15 cellular contexts compared by ENCODE assay signal in the genomic region with DNA sequence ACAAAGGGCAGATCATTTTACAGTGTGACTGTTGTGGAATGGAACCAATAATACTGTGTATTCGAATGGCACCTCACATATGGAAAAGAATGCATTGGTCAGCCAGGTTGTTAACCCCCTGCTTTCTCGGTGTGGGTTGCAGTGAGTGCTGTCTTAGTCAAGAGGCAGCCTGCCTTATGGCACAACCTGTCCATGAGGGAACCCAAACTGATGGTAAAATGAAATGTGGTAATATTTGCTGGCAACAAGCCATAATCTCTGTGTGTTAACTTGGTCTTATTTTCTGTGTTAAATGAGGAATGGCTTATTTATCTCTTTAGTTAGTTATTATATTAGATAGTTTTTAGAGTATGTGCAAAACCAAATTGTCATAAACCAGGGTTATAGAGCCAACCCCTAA.
"Had no signal": no experiment of that assay in that cellular context is flagged by ENCODE, and none has a peak within 500 bp of the region (broad histone marks: within the 10 kb centered on the region; RNA-seq: fewer than 3 reads in every experiment).

No MANE protein-coding gene starts in this region.

- H3K4me1 ChIP-seq: foreskin keratinocyte, right lobe of liver had no signal

- ATAC-seq: activated CD8-positive, alpha-beta T cell treated with anti-CD3 and anti-CD28 coated beads for 36 hours; activated T-cell treated with anti-CD3 and anti-CD28 coated beads, Interleukin-2, amount 50 U/mL, for 4 hours; foreskin keratinocyte; right lobe of liver; stimulated activated naive CD8-positive, alpha-beta T cell treated with anti-CD3 and anti-CD28 coated beads, Interleukin-15, amount 100 ng/mL, for 72 hours; T-helper 17 cell; WTC11 had no signal

- H3K27ac ChIP-seq: coronary artery, foreskin keratinocyte, right lobe of liver had no signal

- H3K4me3 ChIP-seq: coronary artery, right lobe of liver had no signal

- H3K9me3 ChIP-seq: right lobe of liver had no signal

- DNase-seq: activated CD4-positive, alpha-beta T cell treated with anti-CD3 and anti-CD28 coated beads for 48 hours; activated CD8-positive, alpha-beta T cell treated with anti-CD3 and anti-CD28 coated beads for 36 hours; activated effector memory CD4-positive, alpha-beta T cell treated with anti-CD3 and anti-CD28 coated beads, Interleukin-2, amount 50 U/mL, for 16 hours; activated T-cell treated with anti-CD3 and anti-CD28 coated beads, Interleukin-2, amount 50 U/mL, for 4 hours; amniotic stem cell; effector CD4-positive, alpha-beta T cell; foreskin keratinocyte; head of caudate nucleus; immature natural killer cell; nephron progenitor cell; right lobe of liver; stimulated activated naive CD8-positive, alpha-beta T cell treated with anti-CD3 and anti-CD28 coated beads, Interleukin-15, amount 100 ng/mL, for 72 hours; T-helper 17 cell had no signal

- H3K27me3 ChIP-seq: foreskin keratinocyte, right lobe of liver had no signal
